In the genomic region with DNA sequence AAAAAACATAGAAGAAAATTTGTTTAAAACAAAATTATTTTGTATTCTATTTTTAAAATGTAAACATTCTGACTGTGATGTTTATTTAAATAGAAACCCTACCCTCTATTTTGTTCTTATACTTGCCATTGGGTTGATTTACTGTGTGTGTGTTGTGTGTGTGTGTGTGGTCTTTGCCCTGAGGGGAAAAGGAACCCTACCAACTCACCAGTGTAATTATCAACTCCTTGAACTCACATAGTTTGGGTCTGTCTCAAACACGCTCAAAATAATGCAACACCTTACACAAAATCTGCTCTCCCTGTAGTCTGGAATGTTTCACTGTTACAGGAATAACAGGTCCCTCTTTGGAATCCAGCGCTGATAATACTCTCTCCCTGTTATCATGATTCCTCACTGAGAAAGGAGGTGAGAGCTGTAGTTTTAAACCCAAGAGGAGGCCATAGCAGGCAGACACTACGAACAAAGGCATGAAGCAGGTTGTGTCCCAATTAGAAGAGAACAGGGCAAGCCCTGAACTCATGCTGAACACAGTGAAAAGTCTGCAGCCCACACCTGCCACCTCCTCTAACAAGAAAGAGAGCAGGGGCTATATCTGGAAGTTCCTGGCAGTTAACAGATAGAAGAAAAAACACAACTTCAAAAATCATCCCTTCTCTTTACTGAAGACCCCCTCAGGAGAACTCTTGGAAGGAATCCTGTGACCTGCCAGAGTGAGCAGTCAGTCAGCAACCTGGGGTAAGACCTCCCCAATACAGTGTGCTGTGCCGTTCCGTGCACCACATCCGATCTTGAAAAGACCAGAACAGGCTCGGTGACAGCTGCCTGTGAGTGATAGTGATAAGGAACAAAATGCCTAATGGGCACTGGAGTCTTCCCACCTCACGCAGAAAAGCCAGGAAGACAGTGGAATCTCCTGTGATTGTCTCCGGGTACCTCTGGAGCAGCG, we compare ENCODE assay signal across 23 cellular contexts.
"Had no signal": no experiment of that assay in that cellular context is flagged by ENCODE, and none has a peak within 500 bp of the region (broad histone marks: within the 10 kb centered on the region; RNA-seq: fewer than 3 reads in every experiment).

No MANE protein-coding gene starts in this region.

- H3K9me3 ChIP-seq: heart right ventricle, right lobe of liver, testis had no signal

- H3K36me3 Mint-ChIP-seq: T-cell, type B pancreatic cell had no signal

- H3K4me3 ChIP-seq: heart right ventricle, mucosa of descending colon, right lobe of liver, skin epidermis, testis had no signal

- H3K27me3 ChIP-seq: right lobe of liver, testis had no signal

- DNase-seq: activated B cell treated with CpG ODN at 0.5 μM for 24 hours; activated CD4-positive, alpha-beta T cell treated with anti-CD3 and anti-CD28 coated beads for 4 hours; activated CD4-positive, alpha-beta T cell treated with anti-CD3 and anti-CD28 coated beads, Interleukin-2, amount 50 U/mL, for 48 hours; activated naive CD4-positive, alpha-beta T cell treated with anti-CD3 and anti-CD28 coated beads for 36 hours; activated T-cell treated with anti-CD3 and anti-CD28 coated beads, Interleukin-2, amount 50 U/mL, for 48 hours; amygdala; cortex of kidney; endodermal cell; heart right ventricle; kidney; left ventricle myocardium superior; mammary epithelial cell; mucosa of descending colon; nephron progenitor cell; posterior cingulate gyrus; right lobe of liver; stimulated activated CD4-positive, alpha-beta T cell treated with anti-CD3 and anti-CD28 coated beads, Interleukin-1b, Interleukin-23, amount 100 ng/mL, for 48 hours; T-cell; testis had no signal

- H3K27ac Mint-ChIP-seq: activated B cell treated with CpG ODN at 0.5 μM for 24 hours; activated naive CD4-positive, alpha-beta T cell treated with anti-CD3 and anti-CD28 coated beads for 36 hours; endodermal cell; nephron progenitor cell; T-cell; T-helper 2 cell treated with Interferon-gamma antibody and Interleukin-4, amounts not matched to agents 5 μg/mL and 100 μg/mL, for 36 hours; type B pancreatic cell had no signal

- H3K4me1 Mint-ChIP-seq: activated B cell treated with CpG ODN at 0.5 μM for 24 hours, T-cell had no signal

- H3K4me3 Mint-ChIP-seq: activated B cell treated with CpG ODN at 0.5 μM for 24 hours; activated naive CD4-positive, alpha-beta T cell treated with anti-CD3 and anti-CD28 coated beads for 36 hours; endodermal cell; nephron progenitor cell; T-cell; T-helper 2 cell treated with Interferon-gamma antibody and Interleukin-4, amounts not matched to agents 5 μg/mL and 100 μg/mL, for 36 hours; type B pancreatic cell had no signal

- H3K27ac ChIP-seq: epithelial cell of prostate, heart right ventricle, right lobe of liver, testis had no signal

- H3K4me1 ChIP-seq: heart right ventricle, right lobe of liver, testis had no signal

- H3K9me3 Mint-ChIP-seq: endodermal cell, nephron progenitor cell had no signal

- ATAC-seq: heart right ventricle, left ventricle myocardium superior, mucosa of descending colon, right lobe of liver, T-cell had no signal

- H3K36me3 ChIP-seq: heart right ventricle, right lobe of liver had no signal
